ENCODE assay signal across 8 cellular contexts in the genomic region with DNA sequence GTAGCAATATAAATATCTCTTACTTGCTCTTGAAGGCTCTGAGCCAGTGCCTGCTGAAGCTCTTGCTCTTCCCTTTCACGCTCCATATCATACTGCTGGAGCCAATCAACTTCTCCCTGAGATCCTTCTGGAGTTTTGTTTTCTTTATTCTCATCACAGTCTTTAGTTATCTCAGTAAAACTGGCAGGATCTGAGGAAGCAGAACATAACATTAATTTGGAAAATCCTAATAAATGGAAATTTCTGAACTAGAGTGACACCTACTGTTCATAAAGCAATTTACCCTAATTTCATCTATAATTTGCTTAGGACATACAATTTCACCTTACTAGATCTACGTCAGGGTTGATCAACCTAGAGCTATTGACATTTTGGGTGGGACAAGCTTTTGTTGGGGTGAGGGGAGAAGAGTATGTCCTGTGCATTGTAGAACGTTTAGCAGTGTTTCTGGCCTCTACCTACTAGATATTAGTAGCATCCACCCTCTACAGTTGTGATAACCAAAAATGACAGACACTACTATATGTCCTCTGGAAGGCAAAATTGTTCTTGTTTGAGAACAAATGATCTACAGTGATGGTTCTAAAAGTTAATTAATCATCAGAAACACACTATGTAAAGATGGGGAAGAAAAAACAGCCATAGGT. TPM values are rescaled to one million over a fixed set of nuclear protein-coding genes. Genes with fewer than 3 reads are reported as not detected.
DNase-seq lines count a peak whose midpoint lies in the region; ATAC-seq, FAIRE-seq and TF ChIP-seq lines count a peak whose summit lies in the region.

No MANE protein-coding gene starts in this region.

- DNase-seq in AG20443 (ENCODE audit: low spot score) (peak; percentile 29), HTR-8/SVneo (ENCODE audit: insufficient read length, low spot score) (peak; percentile 19), brain microvascular endothelial cell (no peak), HepG2 (ENCODE audit: low spot score) (peak; percentile 34), NCI-H146 (lab: John Stamatoyannopoulos, UW) (no peak), NCI-H82 treated with DMSO at 0.1 percent for 48 hours (lab: John Stamatoyannopoulos, UW; ENCODE audit: unreplicated experiment) (no peak)

- intact Hi-C loops in HepG2 (cut with micrococcal nuclease; ENCODE audit: unreplicated experiment) = loop anchor here (1.0 to 5.0 kb wide), 2 partner anchors 60 to 174 kb away; a partner anchor contains a TSS

- CTCF ChIA-PET in HepG2 (lab: Yijun Ruan, JAX; ENCODE audit: low intra/inter-chr PET ratio, low total read pairs) = interaction anchor here (0.7 to 2.2 kb wide), 6 partner anchors 56 to 195 kb away, joined by 3 to 19 read pairs (median 4); no protein-coding TSS in a partner anchor

- H3K27me3 ChIP-seq in brain microvascular endothelial cell (replicated peaks) (no peaks in the 10 kb centered on the region), HepG2 (ENCODE audit: control insufficient read depth in 1 of 2, insufficient read depth in 2 of 2, low read length in 2 of 2) (no peaks in the 10 kb centered on the region)

- H3K4me1 ChIP-seq in HepG2 (ENCODE audit: insufficient read depth, low read length) = 0 out of 2 replicates have a peak, but pooled peaks cover 3% of the 10 kb centered on the region

- no peaks in the 10 kb centered on the region for H3K36me3 ChIP-seq in brain microvascular endothelial cell (replicated peaks)
- peaks cover 3 to 41% of the 10 kb centered on the region in 2 experiments; a peak in 4 of 5 replicates for H3K36me3 ChIP-seq in HepG2 (replicated peaks in 1 of 2; ENCODE audit: control insufficient read depth in 1 of 2, insufficient read depth in 2 of 2, low read length in 2 of 2)

- TF ChIP-seq EP300 in HepG2 (IDR thresholded peaks at IDR 0.05; ENCODE audit: low read depth in 2 of 2, low read length in 2 of 2) (no peak), HepG2 (CRISPR knock-in tag; IDR thresholded peaks at IDR 0.05; ENCODE audit: borderline replicate concordance) (no peak)

- TF ChIP-seq RAD21 in HepG2 (CRISPR knock-in tag; IDR thresholded peaks at IDR 0.05) = no peak

- FAIRE-seq in HTR-8/SVneo (lab: Jason Lieb, UNC) (no peak), HepG2 (lab: Jason Lieb, UNC) (peak; percentile 83)

- TF ChIP-seq CTCF in brain microvascular endothelial cell (IDR thresholded peaks at IDR 0.05; ENCODE audit: low read depth, low read length, missing control alignments) (peak; percentile 38), HepG2 (CRISPR knock-in tag; IDR thresholded peaks at IDR 0.05) (peak; percentile 68)

- peak; percentile 69 for ATAC-seq in HepG2
- ATAC-seq in GM21423 (IDR thresholded peaks at IDR 0.05; ENCODE audit: unreplicated experiment) = no peak
- no peak for ATAC-seq in HG03432 (IDR thresholded peaks at IDR 0.05; ENCODE audit: unreplicated experiment)

- no peak overlapping the region for H2AFZ ChIP-seq in HepG2 (ENCODE audit: low read length)

- H3K4me3 ChIP-seq in brain microvascular endothelial cell (ENCODE audit: low read depth, low read length) (no peak overlapping the region), HepG2 (replicated peaks in 1 of 3; ENCODE audit: insufficient read depth in 1 of 3, low read depth in 2 of 3, low read length in 3 of 3) (no peak overlapping the region)

- H3K9ac ChIP-seq in HepG2 (ENCODE audit: insufficient read depth, low read depth, low read length) = no peak overlapping the region

- no peaks in the 10 kb centered on the region for H3K9me3 ChIP-seq in HepG2 (ENCODE audit: low read length)

- POLR2A ChIA-PET in HepG2 (lab: Yijun Ruan, JAX) = no interaction called here

- WGBS in HepG2 (ENCODE audit: low lambda C conversion rate) = 65% methylated on average over 3 of the region's 3 CpGs

- no peaks in the 10 kb centered on the region for H3K79me2 ChIP-seq in HepG2 (ENCODE audit: insufficient read depth, low read length)

- no peaks in the 10 kb centered on the region for H4K20me1 ChIP-seq in HepG2 (ENCODE audit: insufficient read depth, low read length)

- no peak for TF ChIP-seq POLR2A in HepG2 (IDR thresholded peaks at IDR 0.05; ENCODE audit: insufficient read depth in 1 of 2, low read depth in 2 of 2, low read length in 2 of 2)

- no TSS peak for BruUV-seq in HepG2 (replicated peaks; lab: Mats Ljungman, UMichigan)

- H3K27ac ChIP-seq in brain microvascular endothelial cell (no peak overlapping the region), HepG2 (ENCODE audit: extremely low read length, insufficient read depth, low read length) (no peak overlapping the region)

- no peak overlapping the region for H3K4me2 ChIP-seq in HepG2 (ENCODE audit: low read depth, low read length)

- in situ Hi-C loops in brain microvascular endothelial cell (cut with HindIII; ENCODE audit: low pct_ligation_motif_present, low sequenced_read_pairs) (loop anchor here (5.0 kb wide), 1 partner anchor 64 kb away; no protein-coding TSS in a partner anchor), HepG2 (cut with HindIII; ENCODE audit: extremely low pct_ligation_motif_present, low pct_unique_long_range_greater_than_20kb) (loop anchor here (5.0 to 10.0 kb wide), 2 partner anchors 59 to 191 kb away; a partner anchor contains a TSS)

TF ChIP-seq in HepG2, 621 proteins besides CTCF, POLR2A, EP300 and RAD21:
- TF ChIP-seq SP4 (CRISPR knock-in tag; IDR thresholded peaks at IDR 0.05) (no peak), MAFK (conservative IDR thresholded peaks at IDR 0.05 in 1 of 2, IDR thresholded peaks at IDR 0.05 in 1 of 2; ENCODE audit: low read length in 2 of 2) (0 out of 4 replicates have a peak, but pooled peaks of 1 of the 2 experiments have one; percentile 1), ZNF317 (CRISPR knock-in tag; IDR thresholded peaks at IDR 0.05) (0 out of 2 replicates have a peak, but pooled peaks have one; percentile 23), SMC3 (IDR thresholded peaks at IDR 0.05; ENCODE audit: low read length) (peak; percentile 47; the same call in 1 of the 2 replicates), STAG1 (CRISPR knock-in tag; IDR thresholded peaks at IDR 0.05) (peak; percentile 80), HNF4A (CRISPR knock-in tag; IDR thresholded peaks at IDR 0.05) (no peak)
- TF ChIP-seq, protein P1, sequence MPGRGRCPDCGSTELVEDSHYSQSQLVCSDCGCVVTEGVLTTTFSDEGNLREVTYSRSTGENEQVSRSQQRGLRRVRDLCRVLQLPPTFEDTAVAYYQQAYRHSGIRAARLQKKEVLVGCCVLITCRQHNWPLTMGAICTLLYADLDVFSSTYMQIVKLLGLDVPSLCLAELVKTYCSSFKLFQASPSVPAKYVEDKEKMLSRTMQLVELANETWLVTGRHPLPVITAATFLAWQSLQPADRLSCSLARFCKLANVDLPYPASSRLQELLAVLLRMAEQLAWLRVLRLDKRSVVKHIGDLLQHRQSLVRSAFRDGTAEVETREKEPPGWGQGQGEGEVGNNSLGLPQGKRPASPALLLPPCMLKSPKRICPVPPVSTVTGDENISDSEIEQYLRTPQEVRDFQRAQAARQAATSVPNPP (CRISPR knock-in tag; IDR thresholded peaks at IDR 0.05) = no peak
- TF ChIP-seq, protein P2, sequence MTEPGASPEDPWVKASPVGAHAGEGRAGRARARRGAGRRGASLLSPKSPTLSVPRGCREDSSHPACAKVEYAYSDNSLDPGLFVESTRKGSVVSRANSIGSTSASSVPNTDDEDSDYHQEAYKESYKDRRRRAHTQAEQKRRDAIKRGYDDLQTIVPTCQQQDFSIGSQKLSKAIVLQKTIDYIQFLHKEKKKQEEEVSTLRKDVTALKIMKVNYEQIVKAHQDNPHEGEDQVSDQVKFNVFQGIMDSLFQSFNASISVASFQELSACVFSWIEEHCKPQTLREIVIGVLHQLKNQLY (CRISPR knock-in tag; IDR thresholded peaks at IDR 0.05) = no peak

RNA-seq across cellular contexts. Expression of a gene that starts 47.2 kb away (rescaled TPM):
- 301 and 337 TPM in 2 replicates for total RNA-seq in HepG2 (2016; rRNA removed; fragmentation: Illumina TruSeq; extraction: Trizol)
- 59.0 and 67.7 TPM in 2 replicates for total RNA-seq in HepG2 (2016; cell fraction: cytosol; rRNA removed; fragmentation: Illumina TruSeq; extraction: Trizol; ENCODE audit: low read depth)
- total RNA-seq in HepG2 (2016; cell fraction: insoluble cytoplasmic fraction; rRNA removed; fragmentation: Illumina TruSeq; extraction: Trizol) = 281 and 313 TPM in 2 replicates
- total RNA-seq in HepG2 (2016; cell fraction: membrane; rRNA removed; fragmentation: Illumina TruSeq; extraction: Trizol) = 183 and 224 TPM in 2 replicates
- 188 and 190 TPM in 2 replicates for total RNA-seq in HepG2 (2016; cell fraction: nucleus; rRNA removed; fragmentation: Illumina TruSeq; extraction: Trizol)
- polyA plus RNA-seq in HepG2 (2011; rRNA removed) = 287 and 352 TPM in 2 replicates
- polyA plus RNA-seq in HepG2 (2011; cell fraction: cytosol; rRNA removed) = 169 and 211 TPM in 2 replicates
- polyA plus RNA-seq in HepG2 (2011; cell fraction: nucleus; rRNA removed) = 756 and 778 TPM in 2 replicates
- 201 and 249 TPM in 2 replicates for polyA plus RNA-seq in HepG2 (2012)
- polyA plus RNA-seq in HepG2 (2016; cell fraction: cytosol; fragmentation: Illumina TruSeq; extraction: Trizol; ENCODE audit: low read depth) = 85.6 and 100 TPM in 2 replicates
- 215 and 265 TPM in 2 replicates for polyA plus RNA-seq in HepG2 (2016; cell fraction: insoluble cytoplasmic fraction; fragmentation: Illumina TruSeq; extraction: Trizol; ENCODE audit: low read depth)
- polyA plus RNA-seq in HepG2 (2016; cell fraction: membrane; fragmentation: Illumina TruSeq; extraction: Trizol; ENCODE audit: low read depth) = 117 and 144 TPM in 2 replicates
- polyA plus RNA-seq in HepG2 (2016; cell fraction: nucleus; fragmentation: Illumina TruSeq; extraction: Trizol; ENCODE audit: insufficient read depth, low read depth) = 336 and 399 TPM in 2 replicates
- 0.19 and 699 TPM in 2 replicates for polyA minus RNA-seq in HepG2 (2011; rRNA and poly(A)+ RNA removed; ENCODE audit: low replicate concordance)
- polyA minus RNA-seq in HepG2 (2011; cell fraction: cytosol; rRNA and poly(A)+ RNA removed) = 138 and 156 TPM in 2 replicates
- polyA minus RNA-seq in HepG2 (2011; cell fraction: nucleus; rRNA and poly(A)+ RNA removed) = 112 and 120 TPM in 2 replicates

Comparison
In these comparisons a context has a peak if more than half of its experiments do, and no peak if none do; other contexts are left out.
1. DNase-seq: peak in AG20443 (single experiment), HTR-8/SVneo (single experiment) and HepG2 (single experiment); none in brain microvascular endothelial cell (single experiment), NCI-H146 (single experiment) and NCI-H82 treated with DMSO at 0.1 percent for 48 hours (single experiment).